In the genomic region with DNA sequence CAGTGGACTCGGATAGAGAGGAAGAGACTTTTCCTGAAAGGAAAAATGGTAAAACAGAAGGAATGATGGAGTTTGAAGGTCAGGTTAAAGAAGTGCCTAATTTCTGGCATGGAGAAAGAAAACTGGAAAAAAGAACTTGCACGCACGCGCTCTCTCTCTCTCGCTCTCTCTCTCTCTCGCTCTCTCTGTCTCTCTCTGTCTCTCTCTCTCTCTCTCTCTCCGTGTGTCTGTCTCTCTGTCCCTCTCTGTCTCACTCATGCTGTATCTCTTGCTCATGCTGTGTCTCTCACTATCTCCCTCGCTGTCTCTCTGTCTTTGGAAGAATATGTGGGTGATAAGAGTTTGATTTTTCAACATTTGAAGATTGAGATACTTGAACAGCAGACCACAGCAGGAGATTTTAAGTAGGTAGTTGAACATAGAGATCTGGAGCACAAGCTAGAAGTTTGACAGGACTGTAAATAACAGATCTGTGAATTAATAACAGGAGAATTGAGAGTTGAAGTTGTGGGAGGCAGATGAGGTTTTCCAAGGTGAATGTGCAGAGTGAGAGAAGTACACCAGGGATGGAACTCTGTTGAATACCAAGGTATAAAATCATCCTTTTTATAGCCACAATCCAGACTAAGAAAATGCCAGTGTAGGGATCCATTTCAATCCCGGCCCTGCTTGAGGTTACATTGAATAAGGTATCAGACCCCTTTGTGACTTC, we compare ENCODE assay signal across 17 cellular contexts. TPM values are rescaled to one million over a fixed set of nuclear protein-coding genes. Genes with fewer than 3 reads are reported as not detected.
A peak's percentile ranks its signal among the peaks of the same experiment; 100 is the strongest.
DNase-seq lines count a peak whose midpoint lies in the region; ATAC-seq and TF ChIP-seq lines count a peak whose summit lies in the region.
"Had no signal": no experiment of that assay in that cellular context is flagged by ENCODE, and none has a peak within 500 bp of the region (broad histone marks: within the 10 kb centered on the region; RNA-seq: fewer than 3 reads in every experiment).

No MANE protein-coding gene starts in this region.

- H3K27ac Mint-ChIP-seq in stimulated activated effector memory CD8-positive, alpha-beta T cell treated with anti-CD3 and anti-CD28 coated beads, Interleukin-12 subunit alpha, Interleukin-12 subunit beta, amount 100 ng/mL, for 72 hours, result peak overlapping the region; percentile 55
- H3K27ac Mint-ChIP-seq: stimulated activated memory B cell treated with anti-CD40 and anti-IgM and Interleukin-4, amounts not matched to agents 10 μg/mL and 1 μg/mL and 100 μg/mL, for 72 hours had no signal

- no peak overlapping the region for H3K4me3 ChIP-seq in left ventricle myocardium inferior
- no peak overlapping the region for H3K4me3 ChIP-seq in testis
- H3K4me3 ChIP-seq: ascending aorta; BLaER1 treated with 17β-estradiol and CSF1 and Interleukin-3, amounts not matched to agents 10 nM and 100 nM; MG63; right atrium auricular region; SJSA1 had no signal

- H3K27ac ChIP-seq in left ventricle myocardium inferior (replicated peaks) (peak overlapping the region; percentile 52), foreskin keratinocyte (peak overlapping the region; percentile 25), testis (no peak overlapping the region)
- H3K27ac ChIP-seq: ascending aorta; BLaER1 treated with 17β-estradiol and CSF1 and Interleukin-3, amounts not matched to agents 10 nM and 100 nM; SJSA1 had no signal

- H3K27me3 ChIP-seq in left ventricle myocardium inferior (ENCODE audit: low read depth) (no peaks in the 10 kb centered on the region), foreskin keratinocyte (no peaks in the 10 kb centered on the region), testis (no peaks in the 10 kb centered on the region)
- H3K27me3 ChIP-seq: ascending aorta; BLaER1 treated with 17β-estradiol and CSF1 and Interleukin-3, amounts not matched to agents 10 nM and 100 nM; MG63; right atrium auricular region; SJSA1 had no signal

- DNase-seq in left ventricle myocardium inferior, result no peak
- no peak for DNase-seq in left cardiac atrium
- peak; percentile 20 for DNase-seq in M059J (ENCODE audit: low read depth)
- peak in 1 of 2 donors; percentile 26 for DNase-seq in foreskin keratinocyte
- DNase-seq in stimulated activated effector memory CD8-positive, alpha-beta T cell treated with anti-CD3 and anti-CD28 coated beads, Interleukin-12 subunit alpha, Interleukin-12 subunit beta, amount 100 ng/mL, for 72 hours (ENCODE audit: low spot score in 2 of 2), result no peak
- no peak for DNase-seq in effector CD8-positive, alpha-beta T cell (lab: John Stamatoyannopoulos, UW)
- DNase-seq in testis, result no peak
- DNase-seq: effector memory CD4-positive, alpha-beta T cell; H7; MG63; stimulated activated CD4-positive, alpha-beta T cell treated with anti-CD3 and anti-CD28 coated beads, Interleukin-4, amount 100 ng/mL, for 1 hour had no signal

- intact Hi-C loops in left ventricle myocardium inferior (cut with micrococcal nuclease) (no loop called here), left cardiac atrium (cut with DNase I) (no loop called here), testis (cut with DNase I; ENCODE audit: low total_unique reads) (no loop called here)

- TF ChIP-seq POLR2A in testis (IDR thresholded peaks at IDR 0.05), result no peak

- TF ChIP-seq CTCF in left ventricle myocardium inferior (IDR thresholded peaks at IDR 0.05; ENCODE audit: borderline replicate concordance), result no peak
- no peak for TF ChIP-seq CTCF in foreskin keratinocyte (conservative IDR thresholded peaks at IDR 0.05)
- TF ChIP-seq CTCF in testis (IDR thresholded peaks at IDR 0.05), result no peak

- peaks cover 43% of the 10 kb centered on the region for H3K4me1 Mint-ChIP-seq in stimulated activated effector memory CD8-positive, alpha-beta T cell treated with anti-CD3 and anti-CD28 coated beads, Interleukin-12 subunit alpha, Interleukin-12 subunit beta, amount 100 ng/mL, for 72 hours

- no peaks in the 10 kb centered on the region for H3K36me3 Mint-ChIP-seq in stimulated activated effector memory CD8-positive, alpha-beta T cell treated with anti-CD3 and anti-CD28 coated beads, Interleukin-12 subunit alpha, Interleukin-12 subunit beta, amount 100 ng/mL, for 72 hours

- H3K4me1 ChIP-seq in left ventricle myocardium inferior (peaks cover 96% of the 10 kb centered on the region), foreskin keratinocyte (peaks cover 36% of the 10 kb centered on the region), testis (no peaks in the 10 kb centered on the region)

- H3K9me3 Mint-ChIP-seq in stimulated activated effector memory CD8-positive, alpha-beta T cell treated with anti-CD3 and anti-CD28 coated beads, Interleukin-12 subunit alpha, Interleukin-12 subunit beta, amount 100 ng/mL, for 72 hours, result no peaks in the 10 kb centered on the region
- H3K9me3 Mint-ChIP-seq: stimulated activated memory B cell treated with anti-CD40 and anti-IgM and Interleukin-4, amounts not matched to agents 10 μg/mL and 1 μg/mL and 100 μg/mL, for 72 hours had no signal

- H3K36me3 ChIP-seq in left ventricle myocardium inferior, result no peaks in the 10 kb centered on the region
- no peaks in the 10 kb centered on the region for H3K36me3 ChIP-seq in testis (ENCODE audit: low read depth, missing control alignments)
- H3K36me3 ChIP-seq: ascending aorta, MG63, right atrium auricular region, SJSA1 had no signal

- 85 to 88% methylated on average over 9 of the region's 9 CpGs for WGBS in testis, 2 donors

- H3K9me3 ChIP-seq in left ventricle myocardium inferior (replicated peaks) (no peaks in the 10 kb centered on the region), testis (no peaks in the 10 kb centered on the region)
- H3K9me3 ChIP-seq: ascending aorta, MG63, right atrium auricular region, SJSA1 had no signal

- no peak overlapping the region for H3K4me3 Mint-ChIP-seq in stimulated activated effector memory CD8-positive, alpha-beta T cell treated with anti-CD3 and anti-CD28 coated beads, Interleukin-12 subunit alpha, Interleukin-12 subunit beta, amount 100 ng/mL, for 72 hours
- H3K4me3 Mint-ChIP-seq: stimulated activated memory B cell treated with anti-CD40 and anti-IgM and Interleukin-4, amounts not matched to agents 10 μg/mL and 1 μg/mL and 100 μg/mL, for 72 hours had no signal

- ATAC-seq in left cardiac atrium (no peak), foreskin keratinocyte (peak; percentile 54), HG03520 (IDR thresholded peaks at IDR 0.05; ENCODE audit: unreplicated experiment) (no peak)
- ATAC-seq in stimulated activated effector memory CD8-positive, alpha-beta T cell treated with anti-CD3 and anti-CD28 coated beads, Interleukin-12 subunit alpha, Interleukin-12 subunit beta, amount 100 ng/mL, for 72 hours, result no peak
- ATAC-seq: stimulated activated memory B cell treated with anti-CD40 and anti-IgM and Interleukin-4, amounts not matched to agents 10 μg/mL and 1 μg/mL and 100 μg/mL, for 72 hours had no signal

RNA-seq across cellular contexts. Expression of a gene that starts 33.1 kb away (rescaled TPM):
- total RNA-seq in left ventricle myocardium inferior (113 TPM), left cardiac atrium (100 to 1,000 TPM in 1 of 2 donors, 10 to 100 TPM in 1; 75.2 to 125 TPM), foreskin keratinocyte (30.2 and 30.3 TPM in 2 replicates), testis (100 to 1,000 TPM; 240 to 394 TPM)
- total RNA-seq in M059J (2014; rRNA removed; shearing (Covaris generic)), result 152 and 462 TPM in 2 replicates
- polyA plus RNA-seq in foreskin keratinocyte (5.6 and 7.1 TPM in 2 replicates), testis (ENCODE audit: insufficient read depth, low read depth, low replicate concordance) (155 TPM)

Comparison
In these comparisons a context has a peak if more than half of its experiments do, and no peak if none do; other contexts are left out.
1. H3K27ac ChIP-seq: peak in left ventricle myocardium inferior (single experiment) and foreskin keratinocyte (single experiment); none in testis (0 of 2).